Comparison of ENCODE assay signal across 1 cellular context in genomic region chr5:142479150-142479549, GRCh38.
TF ChIP-seq lines count a peak whose summit lies in the region.

No MANE protein-coding gene starts in this region.

TF ChIP-seq in K562, 482 proteins besides CTCF, POLR2A, EP300 and RAD21 (continued from another document and continues in another):
- TF ChIP-seq THRA (IDR thresholded peaks at IDR 0.05) (no peak), HCFC1 (IDR thresholded peaks at IDR 0.05; ENCODE audit: low read depth, low read length) (no peak), USF1 (CRISPR knock-in tag; IDR thresholded peaks at IDR 0.05) (peak; percentile 67), ZNF316 (IDR thresholded peaks at IDR 0.05) (no peak), ZNF263 (CRISPR knock-in tag; IDR thresholded peaks at IDR 0.05; ENCODE audit: borderline replicate concordance) (no peak), RFX1 (IDR thresholded peaks at IDR 0.05) (no peak), CBX3 (IDR thresholded peaks at IDR 0.05; ENCODE audit: borderline replicate concordance in 1 of 2, low read length in 2 of 2) (peak in 1 of 2 experiments; percentile 61; a peak in 1 of 3 replicates), RREB1 (CRISPR knock-in tag; IDR thresholded peaks at IDR 0.05) (no peak), NFATC3 (IDR thresholded peaks at IDR 0.05) (no peak), ELF2 (CRISPR knock-in tag; IDR thresholded peaks at IDR 0.05) (no peak), NR2C1 (IDR thresholded peaks at IDR 0.05) (no peak), NR2C1 (tag; IDR thresholded peaks at IDR 0.05) (no peak), HDGF (IDR thresholded peaks at IDR 0.05) (no peak), FOXJ2 (tag; IDR thresholded peaks at IDR 0.05) (no peak), CC2D1A (IDR thresholded peaks at IDR 0.05) (no peak), MEIS2 (IDR thresholded peaks at IDR 0.05; ENCODE audit: partially characterized antibody) (no peak), CBX5 (IDR thresholded peaks at IDR 0.05; ENCODE audit: borderline replicate concordance, low read depth) (peak; percentile 64; the same call in 1 of the 2 replicates), DMBX1 (CRISPR knock-in tag; IDR thresholded peaks at IDR 0.05; ENCODE audit: borderline replicate concordance) (no peak), GABPB1 (CRISPR knock-in tag; IDR thresholded peaks at IDR 0.05) (no peak), FOXA1 (IDR thresholded peaks at IDR 0.05; ENCODE audit: borderline replicate concordance) (no peak), KAT7 (CRISPR knock-in tag; IDR thresholded peaks at IDR 0.05; ENCODE audit: borderline replicate concordance) (no peak), XRCC3 (IDR thresholded peaks at IDR 0.05) (no peak), PTTG1 (tag; IDR thresholded peaks at IDR 0.05; ENCODE audit: low read depth) (no peak), MAX (CRISPR knock-in tag; IDR thresholded peaks at IDR 0.05) (no peak), NUFIP1 (IDR thresholded peaks at IDR 0.05; ENCODE audit: partially characterized antibody) (no peak), ADNP (tag; IDR thresholded peaks at IDR 0.05) (no peak), TRIM28 (IDR thresholded peaks at IDR 0.05) (0 out of 2 replicates have a peak, but pooled peaks have one; percentile 60), CCAR2 (IDR thresholded peaks at IDR 0.05; ENCODE audit: low read depth, low read length) (no peak), RERE (CRISPR knock-in tag; IDR thresholded peaks at IDR 0.05; ENCODE audit: borderline replicate concordance) (no peak), EZH2 (IDR thresholded peaks at IDR 0.05; ENCODE audit: borderline replicate concordance, low read depth, low read length) (no peak), RBM39 (optimal IDR thresholded peaks at IDR 0.05; ENCODE audit: low read depth, low read length) (no peak), FOXK1 (CRISPR knock-in tag; IDR thresholded peaks at IDR 0.05; ENCODE audit: borderline replicate concordance) (no peak), KAT8 (IDR thresholded peaks at IDR 0.05; ENCODE audit: low read depth) (no peak)
- TF ChIP-seq, protein P1, sequence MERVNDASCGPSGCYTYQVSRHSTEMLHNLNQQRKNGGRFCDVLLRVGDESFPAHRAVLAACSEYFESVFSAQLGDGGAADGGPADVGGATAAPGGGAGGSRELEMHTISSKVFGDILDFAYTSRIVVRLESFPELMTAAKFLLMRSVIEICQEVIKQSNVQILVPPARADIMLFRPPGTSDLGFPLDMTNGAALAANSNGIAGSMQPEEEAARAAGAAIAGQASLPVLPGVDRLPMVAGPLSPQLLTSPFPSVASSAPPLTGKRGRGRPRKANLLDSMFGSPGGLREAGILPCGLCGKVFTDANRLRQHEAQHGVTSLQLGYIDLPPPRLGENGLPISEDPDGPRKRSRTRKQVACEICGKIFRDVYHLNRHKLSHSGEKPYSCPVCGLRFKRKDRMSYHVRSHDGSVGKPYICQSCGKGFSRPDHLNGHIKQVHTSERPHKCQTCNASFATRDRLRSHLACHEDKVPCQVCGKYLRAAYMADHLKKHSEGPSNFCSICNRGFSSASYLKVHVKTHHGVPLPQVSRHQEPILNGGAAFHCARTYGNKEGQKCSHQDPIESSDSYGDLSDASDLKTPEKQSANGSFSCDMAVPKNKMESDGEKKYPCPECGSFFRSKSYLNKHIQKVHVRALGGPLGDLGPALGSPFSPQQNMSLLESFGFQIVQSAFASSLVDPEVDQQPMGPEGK (CRISPR knock-in tag; IDR thresholded peaks at IDR 0.05; ENCODE audit: borderline replicate concordance): no peak
- TF ChIP-seq, protein P2, sequence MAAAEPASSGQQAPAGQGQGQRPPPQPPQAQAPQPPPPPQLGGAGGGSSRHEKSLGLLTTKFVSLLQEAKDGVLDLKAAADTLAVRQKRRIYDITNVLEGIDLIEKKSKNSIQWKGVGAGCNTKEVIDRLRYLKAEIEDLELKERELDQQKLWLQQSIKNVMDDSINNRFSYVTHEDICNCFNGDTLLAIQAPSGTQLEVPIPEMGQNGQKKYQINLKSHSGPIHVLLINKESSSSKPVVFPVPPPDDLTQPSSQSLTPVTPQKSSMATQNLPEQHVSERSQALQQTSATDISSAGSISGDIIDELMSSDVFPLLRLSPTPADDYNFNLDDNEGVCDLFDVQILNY (CRISPR knock-in tag; IDR thresholded peaks at IDR 0.05): no peak
- TF ChIP-seq, protein P3, sequence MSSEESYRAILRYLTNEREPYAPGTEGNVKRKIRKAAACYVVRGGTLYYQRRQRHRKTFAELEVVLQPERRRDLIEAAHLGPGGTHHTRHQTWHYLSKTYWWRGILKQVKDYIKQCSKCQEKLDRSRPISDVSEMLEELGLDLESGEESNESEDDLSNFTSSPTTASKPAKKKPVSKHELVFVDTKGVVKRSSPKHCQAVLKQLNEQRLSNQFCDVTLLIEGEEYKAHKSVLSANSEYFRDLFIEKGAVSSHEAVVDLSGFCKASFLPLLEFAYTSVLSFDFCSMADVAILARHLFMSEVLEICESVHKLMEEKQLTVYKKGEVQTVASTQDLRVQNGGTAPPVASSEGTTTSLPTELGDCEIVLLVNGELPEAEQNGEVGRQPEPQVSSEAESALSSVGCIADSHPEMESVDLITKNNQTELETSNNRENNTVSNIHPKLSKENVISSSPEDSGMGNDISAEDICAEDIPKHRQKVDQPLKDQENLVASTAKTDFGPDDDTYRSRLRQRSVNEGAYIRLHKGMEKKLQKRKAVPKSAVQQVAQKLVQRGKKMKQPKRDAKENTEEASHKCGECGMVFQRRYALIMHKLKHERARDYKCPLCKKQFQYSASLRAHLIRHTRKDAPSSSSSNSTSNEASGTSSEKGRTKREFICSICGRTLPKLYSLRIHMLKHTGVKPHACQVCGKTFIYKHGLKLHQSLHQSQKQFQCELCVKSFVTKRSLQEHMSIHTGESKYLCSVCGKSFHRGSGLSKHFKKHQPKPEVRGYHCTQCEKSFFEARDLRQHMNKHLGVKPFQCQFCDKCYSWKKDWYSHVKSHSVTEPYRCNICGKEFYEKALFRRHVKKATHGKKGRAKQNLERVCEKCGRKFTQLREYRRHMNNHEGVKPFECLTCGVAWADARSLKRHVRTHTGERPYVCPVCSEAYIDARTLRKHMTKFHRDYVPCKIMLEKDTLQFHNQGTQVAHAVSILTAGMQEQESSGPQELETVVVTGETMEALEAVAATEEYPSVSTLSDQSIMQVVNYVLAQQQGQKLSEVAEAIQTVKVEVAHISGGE (CRISPR knock-in tag; IDR thresholded peaks at IDR 0.05): no peak
- TF ChIP-seq, protein P4, sequence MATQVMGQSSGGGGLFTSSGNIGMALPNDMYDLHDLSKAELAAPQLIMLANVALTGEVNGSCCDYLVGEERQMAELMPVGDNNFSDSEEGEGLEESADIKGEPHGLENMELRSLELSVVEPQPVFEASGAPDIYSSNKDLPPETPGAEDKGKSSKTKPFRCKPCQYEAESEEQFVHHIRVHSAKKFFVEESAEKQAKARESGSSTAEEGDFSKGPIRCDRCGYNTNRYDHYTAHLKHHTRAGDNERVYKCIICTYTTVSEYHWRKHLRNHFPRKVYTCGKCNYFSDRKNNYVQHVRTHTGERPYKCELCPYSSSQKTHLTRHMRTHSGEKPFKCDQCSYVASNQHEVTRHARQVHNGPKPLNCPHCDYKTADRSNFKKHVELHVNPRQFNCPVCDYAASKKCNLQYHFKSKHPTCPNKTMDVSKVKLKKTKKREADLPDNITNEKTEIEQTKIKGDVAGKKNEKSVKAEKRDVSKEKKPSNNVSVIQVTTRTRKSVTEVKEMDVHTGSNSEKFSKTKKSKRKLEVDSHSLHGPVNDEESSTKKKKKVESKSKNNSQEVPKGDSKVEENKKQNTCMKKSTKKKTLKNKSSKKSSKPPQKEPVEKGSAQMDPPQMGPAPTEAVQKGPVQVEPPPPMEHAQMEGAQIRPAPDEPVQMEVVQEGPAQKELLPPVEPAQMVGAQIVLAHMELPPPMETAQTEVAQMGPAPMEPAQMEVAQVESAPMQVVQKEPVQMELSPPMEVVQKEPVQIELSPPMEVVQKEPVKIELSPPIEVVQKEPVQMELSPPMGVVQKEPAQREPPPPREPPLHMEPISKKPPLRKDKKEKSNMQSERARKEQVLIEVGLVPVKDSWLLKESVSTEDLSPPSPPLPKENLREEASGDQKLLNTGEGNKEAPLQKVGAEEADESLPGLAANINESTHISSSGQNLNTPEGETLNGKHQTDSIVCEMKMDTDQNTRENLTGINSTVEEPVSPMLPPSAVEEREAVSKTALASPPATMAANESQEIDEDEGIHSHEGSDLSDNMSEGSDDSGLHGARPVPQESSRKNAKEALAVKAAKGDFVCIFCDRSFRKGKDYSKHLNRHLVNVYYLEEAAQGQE (CRISPR knock-in tag; IDR thresholded peaks at IDR 0.05; ENCODE audit: low read depth): no peak
